17 cellular contexts compared by ENCODE assay signal in the genomic region with DNA sequence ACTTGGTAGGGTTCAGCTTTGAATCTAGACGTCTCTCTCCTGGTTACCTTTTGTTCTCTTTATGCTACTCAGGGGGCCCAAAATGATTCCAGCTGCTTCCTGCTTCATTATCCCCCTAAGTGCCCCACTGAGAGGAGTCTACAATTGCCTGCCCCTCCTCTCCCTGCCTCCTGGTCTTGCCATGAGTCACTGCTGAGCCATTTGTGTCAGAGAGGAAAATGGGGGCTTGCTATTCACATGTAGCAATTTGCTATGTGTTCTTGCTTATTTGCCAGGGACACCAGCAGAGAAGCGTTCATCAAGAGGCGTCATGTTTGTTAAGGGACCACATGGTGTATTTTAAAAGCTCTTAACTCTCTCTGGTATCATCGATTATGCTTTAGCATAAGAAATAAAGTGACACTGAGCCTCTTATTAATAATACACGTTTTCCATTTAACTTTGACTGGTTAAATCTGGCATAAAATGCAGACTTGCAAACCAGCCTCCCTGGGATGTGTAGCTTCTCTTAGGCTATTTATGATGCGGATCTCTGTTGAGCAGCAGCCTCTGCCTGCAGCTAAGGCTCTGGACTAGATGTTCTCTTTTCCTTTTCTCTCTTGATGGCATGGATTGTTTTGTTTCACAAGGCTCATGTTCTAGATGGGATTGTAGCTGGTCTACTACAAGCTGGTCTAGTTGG.
DNase-seq lines count a peak whose midpoint lies in the region; ATAC-seq, FAIRE-seq and TF ChIP-seq lines count a peak whose summit lies in the region.
"Had no signal": no experiment of that assay in that cellular context is flagged by ENCODE, and none has a peak within 500 bp of the region (broad histone marks: within the 10 kb centered on the region; RNA-seq: fewer than 3 reads in every experiment).

No MANE protein-coding gene starts in this region.

- no peak for TF ChIP-seq EP300 in gastroesophageal sphincter (IDR thresholded peaks at IDR 0.05)

- 6 to 20% methylated on average over 2 to 3 of the region's 6 CpGs for WGBS in mesodermal cell (ENCODE audit: insufficient coverage in 2 of 2), 2 experiments
- WGBS in small intestine, 3 donors, result 74 to 87% (median 81%) methylated on average over 6 of the region's 6 CpGs
- WGBS in gastroesophageal sphincter (ENCODE audit: low coverage in 1 of 2), 2 donors, result 61 to 71% methylated on average over 5 to 6 of the region's 6 CpGs

- H3K9me3 ChIP-seq in ES-I3 (ENCODE audit: control insufficient read depth, insufficient read depth, low read length), result no peaks in the 10 kb centered on the region
- H3K9me3 ChIP-seq in adipocyte (ENCODE audit: control insufficient read depth, low read length), result no peaks in the 10 kb centered on the region
- no peaks in the 10 kb centered on the region for H3K9me3 ChIP-seq in mesodermal cell (ENCODE audit: control insufficient read depth, low read length)
- no peaks in the 10 kb centered on the region for H3K9me3 ChIP-seq in small intestine (ENCODE audit: control insufficient read depth, low read depth)
- H3K9me3 ChIP-seq in gastroesophageal sphincter, result no peaks in the 10 kb centered on the region
- H3K9me3 ChIP-seq: left ventricle myocardium inferior had no signal

- H3K36me3 ChIP-seq in ES-I3 (ENCODE audit: insufficient read depth, low read length) (no peaks in the 10 kb centered on the region), adipocyte (ENCODE audit: control insufficient read depth, insufficient read depth, low read length, severe bottlenecking) (no peaks in the 10 kb centered on the region), mesodermal cell (ENCODE audit: control insufficient read depth, insufficient read depth, low read length) (no peaks in the 10 kb centered on the region), small intestine (ENCODE audit: control insufficient read depth in 2 of 2, insufficient read depth in 2 of 2, low read length in 2 of 2) (no peaks in the 10 kb centered on the region), gastroesophageal sphincter (no peaks in the 10 kb centered on the region)
- H3K36me3 ChIP-seq: left ventricle myocardium inferior had no signal

- TF ChIP-seq CTCF in gastroesophageal sphincter (IDR thresholded peaks at IDR 0.05), result no peak

- ATAC-seq in HG02852 (IDR thresholded peaks at IDR 0.05; ENCODE audit: unreplicated experiment), result no peak
- ATAC-seq in gastroesophageal sphincter, result no peak
- ATAC-seq: stimulated activated memory B cell treated with anti-CD40 and anti-IgM and Interleukin-4, amounts not matched to agents 10 μg/mL and 1 μg/mL and 100 μg/mL, for 72 hours had no signal

- H3K27me3 ChIP-seq in adipocyte (replicated peaks; ENCODE audit: control insufficient read depth, insufficient read depth, low read length), result no peaks in the 10 kb centered on the region
- no peaks in the 10 kb centered on the region for H3K27me3 ChIP-seq in small intestine (ENCODE audit: control insufficient read depth in 2 of 2, insufficient read depth in 2 of 2, low read length in 2 of 2)
- no peaks in the 10 kb centered on the region for H3K27me3 ChIP-seq in gastroesophageal sphincter

- H3K4me3 ChIP-seq in adipocyte (ENCODE audit: low read length) (no peak overlapping the region), mesodermal cell (ENCODE audit: extremely low read depth, insufficient read depth, low read length, poor library complexity, severe bottlenecking) (no peak overlapping the region), small intestine (ENCODE audit: low read depth in 1 of 2, low read length in 2 of 2) (no peak overlapping the region), gastroesophageal sphincter (no peak overlapping the region)
- H3K4me3 ChIP-seq: left ventricle myocardium inferior had no signal

- peak overlapping the region; percentile 41 for H3K27ac ChIP-seq in mesodermal cell (ENCODE audit: low read depth, low read length, severe bottlenecking)
- H3K27ac ChIP-seq in small intestine (ENCODE audit: low read depth in 1 of 2, low read length in 1 of 2), result no peak overlapping the region
- no peak overlapping the region for H3K27ac ChIP-seq in gastroesophageal sphincter
- H3K27ac ChIP-seq: left ventricle myocardium inferior had no signal

- H3K9ac ChIP-seq in ES-I3 (ENCODE audit: low read depth, low read length), result peak overlapping the region; percentile 17
- H3K9ac ChIP-seq in adipocyte (ENCODE audit: low read length), result no peak overlapping the region

- DNase-seq in NCI-H2081 treated with DMSO at 0.1 percent for 48 hours (lab: John Stamatoyannopoulos, UW), result peak; percentile 99
- DNase-seq in adipocyte (ENCODE audit: low read depth), result peak; percentile 44
- DNase-seq in small intestine, result no peak
- DNase-seq in cerebellar nuclear complex (lab: John Stamatoyannopoulos, UW), result no peak
- DNase-seq: activated CD8-positive, alpha-beta memory T cell treated with anti-CD3 and anti-CD28 coated beads for 24 hours; activated naive CD4-positive, alpha-beta T cell treated with anti-CD3 and anti-CD28 coated beads, Interleukin-2, amount 10 ng/mL, durations not matched to agents 7 days and 5 days; CD4-positive, alpha-beta T cell; HFFc6; Kasumi-1; left ventricle myocardium inferior; stimulated activated CD4-positive, alpha-beta T cell treated with anti-CD3 and anti-CD28 coated beads, Interleukin-1b, Interleukin-23, amount 100 ng/mL, for 48 hours had no signal

- H3K4me1 ChIP-seq in ES-I3 (ENCODE audit: insufficient read depth, low read length), result peaks cover 76% of the 10 kb centered on the region
- peaks cover 23% of the 10 kb centered on the region for H3K4me1 ChIP-seq in adipocyte (ENCODE audit: control insufficient read depth, insufficient read depth, low read length)
- H3K4me1 ChIP-seq in mesodermal cell (ENCODE audit: control insufficient read depth, insufficient read depth, low read length, poor library complexity, severe bottlenecking), result peaks cover 55% of the 10 kb centered on the region
- H3K4me1 ChIP-seq in small intestine (ENCODE audit: control insufficient read depth in 2 of 2, insufficient read depth in 1 of 2, low read depth in 1 of 2, low read length in 1 of 2), result peaks cover 0 to 2% of the 10 kb centered on the region in 2 donors
- no peaks in the 10 kb centered on the region for H3K4me1 ChIP-seq in gastroesophageal sphincter
- H3K4me1 ChIP-seq: left ventricle myocardium inferior had no signal

- FAIRE-seq in small intestine (lab: Jason Lieb, UNC), result no peak
- FAIRE-seq: colon had no signal

- no peak for TF ChIP-seq POLR2A in gastroesophageal sphincter (IDR thresholded peaks at IDR 0.05)

Comparison
In these comparisons a context has a peak if more than half of its experiments do, and no peak if none do; other contexts are left out.
1. DNase-seq: peak in NCI-H2081 treated with DMSO at 0.1 percent for 48 hours (single experiment) and adipocyte (single experiment); none in small intestine (single experiment) and cerebellar nuclear complex (0 of 2).